21 cellular contexts compared by ENCODE assay signal in genomic region chr5:59091965-59092364, GRCh38.
DNase-seq lines count a peak whose midpoint lies in the region; ATAC-seq, FAIRE-seq and TF ChIP-seq lines count a peak whose summit lies in the region.
"Had no signal": no experiment of that assay in that cellular context is flagged by ENCODE, and none has a peak within 500 bp of the region (broad histone marks: within the 10 kb centered on the region; RNA-seq: fewer than 3 reads in every experiment).

No MANE protein-coding gene starts in this region.

- no peak for ATAC-seq in HG02642 (IDR thresholded peaks at IDR 0.05; ENCODE audit: poor library complexity, unreplicated experiment)

- H3K4me2 ChIP-seq in osteoblast (ENCODE audit: insufficient read depth, low read length), result peak overlapping the region; percentile 76
- H3K4me2 ChIP-seq: PC-9 had no signal

- H3K4me3 Mint-ChIP-seq in activated naive CD4-positive, alpha-beta T cell treated with anti-CD3 and anti-CD28 coated beads for 36 hours, result no peak overlapping the region

- no peaks in the 10 kb centered on the region for H3K36me3 Mint-ChIP-seq in activated naive CD4-positive, alpha-beta T cell treated with anti-CD3 and anti-CD28 coated beads for 36 hours (ENCODE audit: low read depth)

- no TSS peak for BruUV-seq in A673 (replicated peaks; lab: Mats Ljungman, UMichigan)

- intact Hi-C loops in A673 (cut with micrococcal nuclease; ENCODE audit: unreplicated experiment), result no loop called here
- intact Hi-C loops in activated naive CD4-positive, alpha-beta T cell treated with anti-CD3 and anti-CD28 coated beads for 36 hours (cut with micrococcal nuclease), result loop anchor here (5.0 kb wide), 1 partner anchor 35 kb away; no protein-coding TSS in a partner anchor

- CTCF ChIA-PET in A673 (lab: Charles Lee), result no interaction called here
- CTCF ChIA-PET in activated naive CD4-positive, alpha-beta T cell treated with anti-CD3 and anti-CD28 coated beads for 36 hours (lab: Charles Lee), result no interaction called here

- H3K4me1 ChIP-seq in A673 (ENCODE audit: insufficient read depth, low read length, poor library complexity, severe bottlenecking) (peaks cover 13% of the 10 kb centered on the region), osteoblast (ENCODE audit: insufficient read depth, low read length) (peaks cover 12% of the 10 kb centered on the region)

- H3K27ac ChIP-seq in A673 (ENCODE audit: low read depth, low read length, poor library complexity, severe bottlenecking) (no peak overlapping the region), osteoblast (ENCODE audit: low read depth, low read length) (no peak overlapping the region)
- H3K27ac ChIP-seq: PC-9, RWPE1 had no signal

- FAIRE-seq in HTR-8/SVneo (lab: Jason Lieb, UNC), result no peak
- FAIRE-seq: D721Med, HepG2 had no signal

- no peaks in the 10 kb centered on the region for H4K20me1 ChIP-seq in osteoblast (ENCODE audit: insufficient read depth, low read length)

- H3K4me3 ChIP-seq in A673 (ENCODE audit: low read depth, low read length, poor library complexity, severe bottlenecking), result peak overlapping the region; percentile 29
- H3K4me3 ChIP-seq in osteoblast (ENCODE audit: insufficient read depth, low read length), result no peak overlapping the region
- H3K4me3 ChIP-seq: PC-9 had no signal

- DNase-seq in A673 (ENCODE audit: low spot score) (no peak), SK-N-DZ (ENCODE audit: low spot score) (peak; percentile 61), fibroblast of peridontal ligament (ENCODE audit: extremely low read depth) (peak; percentile 30), osteoblast (ENCODE audit: insufficient read length, low spot score, missing footprints) (no peak), iPS-NIHi7 (ENCODE audit: extremely low spot score) (no peak), HTR-8/SVneo (ENCODE audit: insufficient read length, low spot score) (no peak)
- no peak for DNase-seq in activated naive CD4-positive, alpha-beta T cell treated with anti-CD3 and anti-CD28 coated beads for 36 hours
- DNase-seq: C1 segment of cervical spinal cord, DMS79 treated with DMSO at 0.1 percent for 48 hours, GOT3, KG1, MV-4-11, NCI-H1694 treated with DMSO at 0.1 percent for 48 hours, NCI-H226, NCI-H524 treated with DMSO at 0.1 percent for 48 hours, PC-9, SIG-M5 had no signal

- no peaks in the 10 kb centered on the region for H3K27me3 Mint-ChIP-seq in activated naive CD4-positive, alpha-beta T cell treated with anti-CD3 and anti-CD28 coated beads for 36 hours (ENCODE audit: low read depth)

- POLR2A ChIA-PET in A673 (lab: Charles Lee; ENCODE audit: low non-redundant PET), result no interaction called here

- no peaks in the 10 kb centered on the region for H3K9me3 ChIP-seq in A673 (ENCODE audit: low read depth, low read length, poor library complexity, severe bottlenecking)
- H3K9me3 ChIP-seq in osteoblast (ENCODE audit: low read depth, low read length), result no peaks in the 10 kb centered on the region

- H3K9me3 Mint-ChIP-seq in activated naive CD4-positive, alpha-beta T cell treated with anti-CD3 and anti-CD28 coated beads for 36 hours, result no peaks in the 10 kb centered on the region

- no peak for TF ChIP-seq CTCF in A673 (conservative IDR thresholded peaks at IDR 0.05; ENCODE audit: low read depth, low read length)
- TF ChIP-seq CTCF in osteoblast (IDR thresholded peaks at IDR 0.05; ENCODE audit: extremely low read depth, low read depth, low read length), result no peak

- H3K79me2 ChIP-seq in osteoblast (ENCODE audit: insufficient read depth, low read length), result no peaks in the 10 kb centered on the region

- H3K4me1 Mint-ChIP-seq in activated naive CD4-positive, alpha-beta T cell treated with anti-CD3 and anti-CD28 coated beads for 36 hours (ENCODE audit: low read depth), result peaks cover 16% of the 10 kb centered on the region

- H3K27ac Mint-ChIP-seq in activated naive CD4-positive, alpha-beta T cell treated with anti-CD3 and anti-CD28 coated beads for 36 hours, result no peak overlapping the region

- H3K27me3 ChIP-seq in A673 (replicated peaks; ENCODE audit: insufficient read depth, low read depth, low read length, poor library complexity) (no peaks in the 10 kb centered on the region), osteoblast (ENCODE audit: insufficient read depth, low read length) (no peaks in the 10 kb centered on the region)

- H3K36me3 ChIP-seq in A673 (ENCODE audit: insufficient read depth, low read length, poor library complexity, severe bottlenecking) (no peaks in the 10 kb centered on the region), osteoblast (ENCODE audit: insufficient read depth, low read length) (no peaks in the 10 kb centered on the region)

- H2AFZ ChIP-seq in osteoblast (ENCODE audit: low read length), result peak overlapping the region; percentile 12
- H2AFZ ChIP-seq: PC-9 had no signal

Comparison
In these comparisons a context has a peak if more than half of its experiments do, and no peak if none do; other contexts are left out.
1. DNase-seq: peak in SK-N-DZ (single experiment) and fibroblast of peridontal ligament (single experiment); none in A673 (single experiment), osteoblast (single experiment), activated naive CD4-positive, alpha-beta T cell treated with anti-CD3 and anti-CD28 coated beads for 36 hours (single experiment), iPS-NIHi7 (single experiment) and HTR-8/SVneo (single experiment).